In genomic region chr1:235124111-235124510, GRCh38 we compare ENCODE assay signal across 17 cellular contexts. TPM values are rescaled to one million over a fixed set of nuclear protein-coding genes. Genes with fewer than 3 reads are reported as not detected.
DNase-seq lines count a peak whose midpoint lies in the region; ATAC-seq, FAIRE-seq and TF ChIP-seq lines count a peak whose summit lies in the region.
"Had no signal": no experiment of that assay in that cellular context is flagged by ENCODE, and none has a peak within 500 bp of the region (broad histone marks: within the 10 kb centered on the region; RNA-seq: fewer than 3 reads in every experiment).

No MANE protein-coding gene starts in this region.

- ATAC-seq in activated CD8-positive, alpha-beta T cell treated with anti-CD3 and anti-CD28 coated beads for 36 hours: no peak
- ATAC-seq in activated CD8-positive, alpha-beta T cell treated with anti-CD3 and anti-CD28 coated beads, Interleukin-2, amount 10 ng/mL, durations not matched to agents 7 days and 5 days: no peak
- ATAC-seq in DND-41 (ENCODE audit: insufficient read depth, low read depth) (no peak), GM18858 (IDR thresholded peaks at IDR 0.05; ENCODE audit: unreplicated experiment) (no peak)
- ATAC-seq in naive thymus-derived CD4-positive, alpha-beta T cell: no peak
- ATAC-seq: left ventricle myocardium superior had no signal

- H3K9me3 Mint-ChIP-seq in activated CD8-positive, alpha-beta T cell treated with anti-CD3 and anti-CD28 coated beads for 36 hours: no peaks in the 10 kb centered on the region
- H3K9me3 Mint-ChIP-seq in activated CD8-positive, alpha-beta T cell treated with anti-CD3 and anti-CD28 coated beads, Interleukin-2, amount 10 ng/mL, durations not matched to agents 7 days and 5 days (ENCODE audit: insufficient read depth): no peaks in the 10 kb centered on the region
- no peaks in the 10 kb centered on the region for H3K9me3 Mint-ChIP-seq in activated T-helper 1 cell treated with anti-CD3 and anti-CD28 coated beads, Interleukin-12 subunit alpha, Interleukin-12 subunit beta, Interleukin-2, Interleukin-4 antibody, amounts not matched to agents 30 ng/mL and 10 ng/mL and 1 ng/mL, durations not matched to agents 14 hours and 24 hours and 36 hours
- peaks cover 0 to 4% (median 0%) of the 10 kb centered on the region in 11 donors for H3K9me3 Mint-ChIP-seq in naive thymus-derived CD4-positive, alpha-beta T cell

- H3K4me2 ChIP-seq in DND-41 (ENCODE audit: insufficient read depth, low read length): peak overlapping the region; percentile 36; the same call in 1 of the 2 replicates

- no peak overlapping the region for H3K27ac ChIP-seq in DND-41 (ENCODE audit: low read length)
- peak overlapping the region; percentile 10 for H3K27ac ChIP-seq in naive thymus-derived CD4-positive, alpha-beta T cell (ENCODE audit: low read depth, low read length)
- H3K27ac ChIP-seq: adrenal gland, esophagus squamous epithelium, sigmoid colon had no signal

- intact Hi-C loops in activated CD8-positive, alpha-beta T cell treated with anti-CD3 and anti-CD28 coated beads for 36 hours (cut with micrococcal nuclease): no loop called here
- intact Hi-C loops in activated T-helper 1 cell treated with anti-CD3 and anti-CD28 coated beads, Interleukin-12 subunit alpha, Interleukin-12 subunit beta, Interleukin-2, Interleukin-4 antibody, amounts not matched to agents 30 ng/mL and 10 ng/mL and 1 ng/mL, durations not matched to agents 14 hours and 24 hours and 36 hours (cut with micrococcal nuclease): loop anchor here (1.0 to 10.0 kb wide), 2 partner anchors 19 to 521 kb away; partner anchors contain the start of gene GNG4
- intact Hi-C loops in naive thymus-derived CD4-positive, alpha-beta T cell (cut with micrococcal nuclease): loop anchor here in 1 of 2 donors (10.0 kb wide), 1 partner anchor 1671 kb away; the partner anchor contains the start of gene MTR

- H3K4me3 ChIP-seq in DND-41 (ENCODE audit: low read depth in 1 of 2, low read length in 2 of 2): no peak overlapping the region
- H3K4me3 ChIP-seq in naive thymus-derived CD4-positive, alpha-beta T cell (ENCODE audit: low read length): no peak overlapping the region
- H3K4me3 ChIP-seq: adrenal gland, esophagus squamous epithelium, sigmoid colon had no signal

- H3K4me1 Mint-ChIP-seq in activated CD8-positive, alpha-beta T cell treated with anti-CD3 and anti-CD28 coated beads for 36 hours (ENCODE audit: low read depth): peaks cover 44% of the 10 kb centered on the region
- H3K4me1 Mint-ChIP-seq in activated CD8-positive, alpha-beta T cell treated with anti-CD3 and anti-CD28 coated beads, Interleukin-2, amount 10 ng/mL, durations not matched to agents 7 days and 5 days (ENCODE audit: low read depth): peaks cover 52% of the 10 kb centered on the region
- peaks cover 57% of the 10 kb centered on the region for H3K4me1 Mint-ChIP-seq in activated T-helper 1 cell treated with anti-CD3 and anti-CD28 coated beads, Interleukin-12 subunit alpha, Interleukin-12 subunit beta, Interleukin-2, Interleukin-4 antibody, amounts not matched to agents 30 ng/mL and 10 ng/mL and 1 ng/mL, durations not matched to agents 14 hours and 24 hours and 36 hours (ENCODE audit: low read depth)
- peaks cover 31 to 68% (median 60%) of the 10 kb centered on the region in 7 donors for H3K4me1 Mint-ChIP-seq in naive thymus-derived CD4-positive, alpha-beta T cell

- no peak for TF ChIP-seq POLR2A in GM12891 (IDR thresholded peaks at IDR 0.05; ENCODE audit: low read depth, low read length)

- DNase-seq in activated CD8-positive, alpha-beta T cell treated with anti-CD3 and anti-CD28 coated beads for 36 hours: no peak
- DNase-seq in activated CD8-positive, alpha-beta T cell treated with anti-CD3 and anti-CD28 coated beads, Interleukin-2, amount 10 ng/mL, durations not matched to agents 7 days and 5 days: no peak
- DNase-seq in DND-41 (no peak), GM12891 (ENCODE audit: insufficient read length, low spot score) (no peak), cerebellar cortex (ENCODE audit: low spot score) (no peak)
- no peak for DNase-seq in activated T-helper 1 cell treated with anti-CD3 and anti-CD28 coated beads, Interleukin-12 subunit alpha, Interleukin-12 subunit beta, Interleukin-2, Interleukin-4 antibody, amounts not matched to agents 30 ng/mL and 10 ng/mL and 1 ng/mL, durations not matched to agents 14 hours and 24 hours and 36 hours (ENCODE audit: low spot score)
- DNase-seq in naive thymus-derived CD4-positive, alpha-beta T cell: no peak
- DNase-seq: adrenal gland; esophagus squamous epithelium; left ventricle myocardium superior; MM.1S; NCI-H1694 treated with DMSO at 0.1 percent for 48 hours; NCI-H2227 treated with DMSO at 0.1 percent for 48 hours; sigmoid colon; stimulated activated naive CD4-positive, alpha-beta T cell treated with Interleukin-2 at 50 U/mL for 16 hours had no signal

- H3K9me3 ChIP-seq in DND-41 (ENCODE audit: insufficient read depth, low read length, severe bottlenecking): no peaks in the 10 kb centered on the region
- H3K9me3 ChIP-seq in naive thymus-derived CD4-positive, alpha-beta T cell (ENCODE audit: control insufficient read depth in 2 of 3, low read length in 3 of 3): no peaks in the 10 kb centered on the region
- H3K9me3 ChIP-seq: adrenal gland, esophagus squamous epithelium, sigmoid colon had no signal

- peak overlapping the region; percentile 34 for H3K4me3 Mint-ChIP-seq in activated CD8-positive, alpha-beta T cell treated with anti-CD3 and anti-CD28 coated beads for 36 hours
- no peak overlapping the region for H3K4me3 Mint-ChIP-seq in activated CD8-positive, alpha-beta T cell treated with anti-CD3 and anti-CD28 coated beads, Interleukin-2, amount 10 ng/mL, durations not matched to agents 7 days and 5 days
- H3K4me3 Mint-ChIP-seq in activated T-helper 1 cell treated with anti-CD3 and anti-CD28 coated beads, Interleukin-12 subunit alpha, Interleukin-12 subunit beta, Interleukin-2, Interleukin-4 antibody, amounts not matched to agents 30 ng/mL and 10 ng/mL and 1 ng/mL, durations not matched to agents 14 hours and 24 hours and 36 hours: no peak overlapping the region
- H3K4me3 Mint-ChIP-seq in naive thymus-derived CD4-positive, alpha-beta T cell: peak overlapping the region; percentile 35 to 79 (median 62)

- H3K9ac ChIP-seq in DND-41 (ENCODE audit: low read depth, low read length): no peak overlapping the region

- peaks cover 100% of the 10 kb centered on the region for H3K79me2 ChIP-seq in DND-41 (ENCODE audit: insufficient read depth, low read length)

- H3K27me3 Mint-ChIP-seq in activated CD8-positive, alpha-beta T cell treated with anti-CD3 and anti-CD28 coated beads for 36 hours: no peaks in the 10 kb centered on the region
- no peaks in the 10 kb centered on the region for H3K27me3 Mint-ChIP-seq in activated CD8-positive, alpha-beta T cell treated with anti-CD3 and anti-CD28 coated beads, Interleukin-2, amount 10 ng/mL, durations not matched to agents 7 days and 5 days (ENCODE audit: low read depth)
- H3K27me3 Mint-ChIP-seq in activated T-helper 1 cell treated with anti-CD3 and anti-CD28 coated beads, Interleukin-12 subunit alpha, Interleukin-12 subunit beta, Interleukin-2, Interleukin-4 antibody, amounts not matched to agents 30 ng/mL and 10 ng/mL and 1 ng/mL, durations not matched to agents 14 hours and 24 hours and 36 hours (ENCODE audit: insufficient read depth): no peaks in the 10 kb centered on the region
- no peaks in the 10 kb centered on the region for H3K27me3 Mint-ChIP-seq in naive thymus-derived CD4-positive, alpha-beta T cell

- H3K27me3 ChIP-seq in DND-41 (ENCODE audit: insufficient read depth, low read length, poor library complexity): no peaks in the 10 kb centered on the region
- no peaks in the 10 kb centered on the region for H3K27me3 ChIP-seq in naive thymus-derived CD4-positive, alpha-beta T cell (ENCODE audit: control insufficient read depth in 2 of 2, insufficient read depth in 2 of 2, low read length in 2 of 2)
- H3K27me3 ChIP-seq: adrenal gland, esophagus squamous epithelium, sigmoid colon had no signal

- peaks cover 62% of the 10 kb centered on the region for H3K36me3 Mint-ChIP-seq in activated CD8-positive, alpha-beta T cell treated with anti-CD3 and anti-CD28 coated beads for 36 hours (ENCODE audit: low read depth)
- H3K36me3 Mint-ChIP-seq in activated CD8-positive, alpha-beta T cell treated with anti-CD3 and anti-CD28 coated beads, Interleukin-2, amount 10 ng/mL, durations not matched to agents 7 days and 5 days (ENCODE audit: low read depth): peaks cover 61% of the 10 kb centered on the region
- H3K36me3 Mint-ChIP-seq in activated T-helper 1 cell treated with anti-CD3 and anti-CD28 coated beads, Interleukin-12 subunit alpha, Interleukin-12 subunit beta, Interleukin-2, Interleukin-4 antibody, amounts not matched to agents 30 ng/mL and 10 ng/mL and 1 ng/mL, durations not matched to agents 14 hours and 24 hours and 36 hours (ENCODE audit: low read depth): peaks cover 48% of the 10 kb centered on the region
- H3K36me3 Mint-ChIP-seq in naive thymus-derived CD4-positive, alpha-beta T cell: peaks cover 4 to 40% (median 15%) of the 10 kb centered on the region in 5 donors

- POLR2A ChIA-PET in activated CD8-positive, alpha-beta T cell treated with anti-CD3 and anti-CD28 coated beads for 36 hours (lab: Charles Lee): interaction anchor here (0.6 to 1.1 kb wide), 2 partner anchors 11 to 17 kb away, joined by 3 read pairs; no protein-coding TSS in a partner anchor
- POLR2A ChIA-PET in activated CD8-positive, alpha-beta T cell treated with anti-CD3 and anti-CD28 coated beads, Interleukin-2, amount 10 ng/mL, durations not matched to agents 7 days and 5 days (lab: Charles Lee): interaction anchor here (0.6 kb wide), 1 partner anchor 512 kb away, joined by 7 read pairs; no protein-coding TSS in a partner anchor
- POLR2A ChIA-PET in naive thymus-derived CD4-positive, alpha-beta T cell (lab: Charles Lee): interaction anchor here (0.6 kb wide), 2 partner anchors 20 to 353 kb away, joined by 3 read pairs; no protein-coding TSS in a partner anchor

- no peak for FAIRE-seq in GM12891 (lab: Jason Lieb, UNC)
- FAIRE-seq: H1 had no signal

- CTCF ChIA-PET in activated CD8-positive, alpha-beta T cell treated with anti-CD3 and anti-CD28 coated beads for 36 hours (lab: Charles Lee): interaction anchor here (0.8 to 1.8 kb wide), 2 partner anchors 20 to 31 kb away, joined by 3 to 11 read pairs; no protein-coding TSS in a partner anchor
- CTCF ChIA-PET in activated CD8-positive, alpha-beta T cell treated with anti-CD3 and anti-CD28 coated beads, Interleukin-2, amount 10 ng/mL, durations not matched to agents 7 days and 5 days (lab: Charles Lee): interaction anchor here (1.8 kb wide), 1 partner anchor 293 kb away, joined by 4 read pairs; no protein-coding TSS in a partner anchor
- CTCF ChIA-PET in naive thymus-derived CD4-positive, alpha-beta T cell (lab: Charles Lee): interaction anchor here (1.3 kb wide), 1 partner anchor 19 kb away, joined by 3 read pairs; no protein-coding TSS in a partner anchor

- peak overlapping the region; percentile 83 for H3K27ac Mint-ChIP-seq in activated CD8-positive, alpha-beta T cell treated with anti-CD3 and anti-CD28 coated beads for 36 hours
- no peak overlapping the region for H3K27ac Mint-ChIP-seq in activated CD8-positive, alpha-beta T cell treated with anti-CD3 and anti-CD28 coated beads, Interleukin-2, amount 10 ng/mL, durations not matched to agents 7 days and 5 days
- H3K27ac Mint-ChIP-seq in activated T-helper 1 cell treated with anti-CD3 and anti-CD28 coated beads, Interleukin-12 subunit alpha, Interleukin-12 subunit beta, Interleukin-2, Interleukin-4 antibody, amounts not matched to agents 30 ng/mL and 10 ng/mL and 1 ng/mL, durations not matched to agents 14 hours and 24 hours and 36 hours: peak overlapping the region; percentile 79
- peak overlapping the region in 4 of 9 donors; percentile 42 to 80 (median 66) for H3K27ac Mint-ChIP-seq in naive thymus-derived CD4-positive, alpha-beta T cell

- peaks cover 64% of the 10 kb centered on the region for H4K20me1 ChIP-seq in DND-41 (ENCODE audit: insufficient read depth, low read length)

- peaks cover 38% of the 10 kb centered on the region for H3K4me1 ChIP-seq in DND-41 (ENCODE audit: insufficient read depth, low read length)
- H3K4me1 ChIP-seq in naive thymus-derived CD4-positive, alpha-beta T cell (ENCODE audit: control insufficient read depth in 2 of 2, insufficient read depth in 2 of 2, low read length in 2 of 2): peaks cover 28 to 33% of the 10 kb centered on the region in 2 donors

- TF ChIP-seq CTCF in activated CD8-positive, alpha-beta T cell treated with anti-CD3 and anti-CD28 coated beads for 36 hours (IDR thresholded peaks at IDR 0.05): no peak
- TF ChIP-seq CTCF in DND-41 (IDR thresholded peaks at IDR 0.05; ENCODE audit: borderline replicate concordance, extremely low read depth, low read length, poor library complexity, severe bottlenecking): no peak

- no peak overlapping the region for H2AFZ ChIP-seq in DND-41 (ENCODE audit: low read depth, low read length)

- H3K36me3 ChIP-seq in DND-41 (ENCODE audit: insufficient read depth, low read length): peaks cover 64% of the 10 kb centered on the region
- peaks cover 0 to 29% (median 5%) of the 10 kb centered on the region in 3 experiments for H3K36me3 ChIP-seq in naive thymus-derived CD4-positive, alpha-beta T cell (ENCODE audit: control insufficient read depth in 2 of 3, insufficient read depth in 3 of 3, low read length in 3 of 3)

RNA-seq across cellular contexts. Expression of gene TOMM20, which starts 4.5 kb away (rescaled TPM):
- total RNA-seq in activated CD8-positive, alpha-beta T cell treated with anti-CD3 and anti-CD28 coated beads for 36 hours: 100 to 1,000 TPM; 155 to 159 TPM
- total RNA-seq in activated CD8-positive, alpha-beta T cell treated with anti-CD3 and anti-CD28 coated beads, Interleukin-2, amount 10 ng/mL, durations not matched to agents 7 days and 5 days: 10 to 100 TPM; 72.2 to 81.7 TPM
- total RNA-seq in activated T-helper 1 cell treated with anti-CD3 and anti-CD28 coated beads, Interleukin-12 subunit alpha, Interleukin-12 subunit beta, Interleukin-2, Interleukin-4 antibody, amounts not matched to agents 30 ng/mL and 10 ng/mL and 1 ng/mL, durations not matched to agents 14 hours and 24 hours and 36 hours: 112 and 137 TPM in 2 replicates
- total RNA-seq in naive thymus-derived CD4-positive, alpha-beta T cell: 100 to 1,000 TPM in 3 of 5 experiments, 10 to 100 TPM in 2; 88.0 to 124 (median 100) TPM
- 10 to 100 TPM; 53.2 to 67.3 TPM for polyA plus RNA-seq in naive thymus-derived CD4-positive, alpha-beta T cell
- 88.5 TPM for polyA plus RNA-seq in GM12891 (2012; ENCODE audit: low read depth, missing spikeins)

RNA-seq across cellular contexts. Expression of gene RBM34, which starts 36.9 kb away (rescaled TPM):
- total RNA-seq in activated CD8-positive, alpha-beta T cell treated with anti-CD3 and anti-CD28 coated beads for 36 hours: 100 to 1,000 TPM; 136 TPM
- 100 to 1,000 TPM; 115 to 117 TPM for total RNA-seq in activated CD8-positive, alpha-beta T cell treated with anti-CD3 and anti-CD28 coated beads, Interleukin-2, amount 10 ng/mL, durations not matched to agents 7 days and 5 days
- total RNA-seq in activated T-helper 1 cell treated with anti-CD3 and anti-CD28 coated beads, Interleukin-12 subunit alpha, Interleukin-12 subunit beta, Interleukin-2, Interleukin-4 antibody, amounts not matched to agents 30 ng/mL and 10 ng/mL and 1 ng/mL, durations not matched to agents 14 hours and 24 hours and 36 hours: 120 and 127 TPM in 2 replicates
- 100 to 1,000 TPM; 105 to 171 (median 137) TPM for total RNA-seq in naive thymus-derived CD4-positive, alpha-beta T cell
- polyA plus RNA-seq in naive thymus-derived CD4-positive, alpha-beta T cell: 10 to 100 TPM; 65.0 to 66.7 TPM
- 116 TPM for polyA plus RNA-seq in GM12891 (2012; ENCODE audit: low read depth, missing spikeins)

Comparison
In these comparisons a context has a peak if more than half of its experiments do, and no peak if none do; other contexts are left out.
1. H3K4me3 Mint-ChIP-seq: peak in activated CD8-positive, alpha-beta T cell treated with anti-CD3 and anti-CD28 coated beads for 36 hours (single experiment) and naive thymus-derived CD4-positive, alpha-beta T cell (10 of 10); none in activated CD8-positive, alpha-beta T cell treated with anti-CD3 and anti-CD28 coated beads, Interleukin-2, amount 10 ng/mL, durations not matched to agents 7 days and 5 days (single experiment) and activated T-helper 1 cell treated with anti-CD3 and anti-CD28 coated beads, Interleukin-12 subunit alpha, Interleukin-12 subunit beta, Interleukin-2, Interleukin-4 antibody, amounts not matched to agents 30 ng/mL and 10 ng/mL and 1 ng/mL, durations not matched to agents 14 hours and 24 hours and 36 hours (single experiment).